Comparison of ENCODE assay signal across 25 cellular contexts in the genomic region with DNA sequence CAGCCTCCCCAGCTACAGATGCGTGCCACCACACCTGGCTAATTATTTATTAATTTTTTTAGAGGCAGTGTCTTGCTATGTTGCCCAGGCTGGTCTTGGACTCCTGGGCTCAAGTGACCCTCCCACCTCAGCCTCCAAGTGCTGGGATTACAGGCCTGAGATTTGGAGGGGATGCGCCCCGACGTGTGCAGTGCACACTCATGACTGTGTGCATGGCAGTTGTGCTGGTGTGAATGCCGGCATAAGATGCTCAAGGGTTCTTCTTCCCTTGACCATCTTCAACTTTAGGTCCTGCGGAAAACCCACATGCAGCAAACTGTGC. TPM values are rescaled to one million over a fixed set of nuclear protein-coding genes. Genes with fewer than 3 reads are reported as not detected.
"Had no signal": no experiment of that assay in that cellular context is flagged by ENCODE, and none has a peak within 500 bp of the region (broad histone marks: within the 10 kb centered on the region; RNA-seq: fewer than 3 reads in every experiment).

No MANE protein-coding gene starts in this region.

- H3K4me1 ChIP-seq: ascending aorta, Peyer's patch had no signal

- DNase-seq: activated CD4-positive, alpha-beta T cell treated with anti-CD3 and anti-CD28 coated beads for 36 hours; activated CD4-positive, alpha-beta T cell treated with anti-CD3 and anti-CD28 coated beads, Interleukin-2, amount 10 ng/mL, durations not matched to agents 7 days and 5 days; activated CD4-positive, alpha-beta T cell treated with anti-CD3 and anti-CD28 coated beads, Interleukin-2, amount 50 U/mL, for 48 hours; activated CD8-positive, alpha-beta T cell treated with anti-CD3 and anti-CD28 coated beads, Interleukin-2, amount 10 ng/mL, durations not matched to agents 7 days and 5 days; activated gamma-delta T cell; activated naive CD4-positive, alpha-beta T cell treated with Interleukin-2 at 50 U/mL for 16 hours; activated naive CD8-positive, alpha-beta T cell treated with anti-CD3 and anti-CD28 coated beads, Interleukin-2, amount 10 ng/mL, durations not matched to agents 7 days and 5 days; activated T-cell treated with anti-CD3 and anti-CD28 coated beads, Interleukin-2, amount 50 U/mL, for 24 hours; NCI-H1092 treated with DMSO at 0.1 percent for 48 hours; NCI-H748 treated with DMSO at 0.1 percent for 48 hours; NK-92 treated with Interleukin-12 subunit alpha and Interleukin-12 subunit beta, amount 100 ng/mL, for 24 hours; PC-3; Peyer's patch; RPMI8226; SHP77 treated with DMSO at 0.1 percent for 48 hours; SK-N-SH; WERI-Rb-1 had no signal

- H3K9me3 Mint-ChIP-seq: activated CD4-positive, alpha-beta T cell treated with anti-CD3 and anti-CD28 coated beads, Interleukin-2, amount 10 ng/mL, durations not matched to agents 7 days and 5 days; activated naive CD4-positive, alpha-beta T cell treated with anti-CD3 and anti-CD28 coated beads, Interleukin-2, amount 50 U/mL, for 24 hours; activated naive CD8-positive, alpha-beta T cell treated with anti-CD3 and anti-CD28 coated beads, Interleukin-2, amount 10 ng/mL, durations not matched to agents 7 days and 5 days; activated T-cell treated with anti-CD3 and anti-CD28 coated beads, Interleukin-2, amount 50 U/mL, for 24 hours; activated T-helper 2 cell treated with anti-CD3 and anti-CD28 coated beads, Interferon-gamma antibody, Interleukin-2, Interleukin-4, amounts not matched to agents 10 μg/mL and 5 μg/mL and 100 μg/mL, durations not matched to agents 14 hours and 24 hours and 36 hours; T-helper 1 cell treated with Interleukin-12 subunit alpha and Interleukin-12 subunit beta and Interleukin-4 antibody, amounts not matched to agents 30 μg/mL and 1 μg/mL, for 36 hours had no signal

- H3K4me2 ChIP-seq: SK-N-SH had no signal

- H3K9me2 ChIP-seq: SK-N-SH had no signal

- H3K36me3 Mint-ChIP-seq: activated naive CD4-positive, alpha-beta T cell treated with anti-CD3 and anti-CD28 coated beads, Interleukin-2, amount 50 U/mL, for 24 hours; activated naive CD8-positive, alpha-beta T cell treated with anti-CD3 and anti-CD28 coated beads, Interleukin-2, amount 10 ng/mL, durations not matched to agents 7 days and 5 days had no signal

- H3K9ac ChIP-seq: SK-N-SH had no signal

- H3K27ac ChIP-seq: ascending aorta, cardiac muscle cell, Peyer's patch, SJSA1, WERI-Rb-1 had no signal

- H3K27ac Mint-ChIP-seq: activated CD4-positive, alpha-beta T cell treated with anti-CD3 and anti-CD28 coated beads for 36 hours; activated CD4-positive, alpha-beta T cell treated with anti-CD3 and anti-CD28 coated beads, Interleukin-2, amount 10 ng/mL, durations not matched to agents 7 days and 5 days; activated CD8-positive, alpha-beta T cell treated with anti-CD3 and anti-CD28 coated beads, Interleukin-2, amount 10 ng/mL, durations not matched to agents 7 days and 5 days; activated naive CD8-positive, alpha-beta T cell treated with anti-CD3 and anti-CD28 coated beads, Interleukin-2, amount 10 ng/mL, durations not matched to agents 7 days and 5 days; activated T-helper 2 cell treated with anti-CD3 and anti-CD28 coated beads, Interferon-gamma antibody, Interleukin-2, Interleukin-4, amounts not matched to agents 10 μg/mL and 5 μg/mL and 100 μg/mL, durations not matched to agents 14 hours and 24 hours and 36 hours; T-helper 1 cell treated with Interleukin-12 subunit alpha and Interleukin-12 subunit beta and Interleukin-4 antibody, amounts not matched to agents 30 μg/mL and 1 μg/mL, for 36 hours had no signal

- H3K4me3 Mint-ChIP-seq: activated CD4-positive, alpha-beta T cell treated with anti-CD3 and anti-CD28 coated beads for 36 hours; activated CD4-positive, alpha-beta T cell treated with anti-CD3 and anti-CD28 coated beads, Interleukin-2, amount 10 ng/mL, durations not matched to agents 7 days and 5 days; activated CD8-positive, alpha-beta T cell treated with anti-CD3 and anti-CD28 coated beads, Interleukin-2, amount 10 ng/mL, durations not matched to agents 7 days and 5 days; activated naive CD4-positive, alpha-beta T cell treated with anti-CD3 and anti-CD28 coated beads, Interleukin-2, amount 50 U/mL, for 24 hours; activated naive CD8-positive, alpha-beta T cell treated with anti-CD3 and anti-CD28 coated beads, Interleukin-2, amount 10 ng/mL, durations not matched to agents 7 days and 5 days; activated T-cell treated with anti-CD3 and anti-CD28 coated beads, Interleukin-2, amount 50 U/mL, for 24 hours; T-helper 1 cell treated with Interleukin-12 subunit alpha and Interleukin-12 subunit beta and Interleukin-4 antibody, amounts not matched to agents 30 μg/mL and 1 μg/mL, for 36 hours had no signal

- H3K27me3 ChIP-seq: ascending aorta, Peyer's patch had no signal

- H3K4me3 ChIP-seq: ascending aorta, cardiac muscle cell, Peyer's patch, SJSA1 had no signal

- H3K27me3 Mint-ChIP-seq: activated naive CD4-positive, alpha-beta T cell treated with anti-CD3 and anti-CD28 coated beads, Interleukin-2, amount 50 U/mL, for 24 hours; activated naive CD8-positive, alpha-beta T cell treated with anti-CD3 and anti-CD28 coated beads, Interleukin-2, amount 10 ng/mL, durations not matched to agents 7 days and 5 days; activated T-cell treated with anti-CD3 and anti-CD28 coated beads, Interleukin-2, amount 50 U/mL, for 24 hours had no signal

- H3K36me3 ChIP-seq: ascending aorta, cardiac muscle cell, Peyer's patch, SJSA1, WERI-Rb-1 had no signal

- ATAC-seq: activated CD4-positive, alpha-beta T cell treated with anti-CD3 and anti-CD28 coated beads for 36 hours; activated CD8-positive, alpha-beta T cell treated with anti-CD3 and anti-CD28 coated beads, Interleukin-2, amount 10 ng/mL, durations not matched to agents 7 days and 5 days; PC-3 had no signal

- H3K9me3 ChIP-seq: ascending aorta, Peyer's patch, SJSA1, SK-N-SH had no signal

RNA-seq across cellular contexts. Expression of a gene that starts 3.5 kb away (rescaled TPM):
- total RNA-seq: activated T-helper 2 cell treated with anti-CD3 and anti-CD28 coated beads, Interferon-gamma antibody, Interleukin-2, Interleukin-4, amounts not matched to agents 10 μg/mL and 5 μg/mL and 100 μg/mL, durations not matched to agents 14 hours and 24 hours and 36 hours; ascending aorta; cardiac muscle cell; SJSA1 had no signal
- polyA plus RNA-seq: adipose tissue, cardiac muscle cell had no signal

RNA-seq across cellular contexts. Expression of a gene that starts 19.7 kb away (rescaled TPM):
- total RNA-seq: activated CD4-positive, alpha-beta T cell treated with anti-CD3 and anti-CD28 coated beads for 36 hours; activated CD4-positive, alpha-beta T cell treated with anti-CD3 and anti-CD28 coated beads, Interleukin-2, amount 10 ng/mL, durations not matched to agents 7 days and 5 days; activated CD8-positive, alpha-beta T cell treated with anti-CD3 and anti-CD28 coated beads, Interleukin-2, amount 10 ng/mL, durations not matched to agents 7 days and 5 days; activated naive CD8-positive, alpha-beta T cell treated with anti-CD3 and anti-CD28 coated beads, Interleukin-2, amount 10 ng/mL, durations not matched to agents 7 days and 5 days; activated T-helper 2 cell treated with anti-CD3 and anti-CD28 coated beads, Interferon-gamma antibody, Interleukin-2, Interleukin-4, amounts not matched to agents 10 μg/mL and 5 μg/mL and 100 μg/mL, durations not matched to agents 14 hours and 24 hours and 36 hours; ascending aorta; cardiac muscle cell; M059J; PC-3; Peyer's patch; SJSA1 had no signal
- polyA plus RNA-seq: adipose tissue, cardiac muscle cell, SK-N-SH had no signal

RNA-seq across cellular contexts. Expression of a gene that starts 28.6 kb away (rescaled TPM):
- total RNA-seq: ascending aorta had no signal
